8 cellular contexts compared by ENCODE assay signal in genomic region chr9:93098236-93098946, GRCh38. TPM values are rescaled to one million over a fixed set of nuclear protein-coding genes. Genes with fewer than 3 reads are reported as not detected.
DNase-seq lines count a peak whose midpoint lies in the region; ATAC-seq, FAIRE-seq and TF ChIP-seq lines count a peak whose summit lies in the region.

No MANE protein-coding gene starts in this region.

- TF ChIP-seq POLR2A in GM12891 (IDR thresholded peaks at IDR 0.05; ENCODE audit: low read depth, low read length): no peak

- peak; percentile 78 for FAIRE-seq in GM12891 (lab: Jason Lieb, UNC)

- DNase-seq in GM12891 (ENCODE audit: insufficient read length, low spot score) (no peak), SW 1271 (lab: John Stamatoyannopoulos, UW) (peak; percentile 89 to 92), amniotic epithelial cell (ENCODE audit: low read depth) (peak; percentile 96), left cardiac atrium (peak; percentile 94), renal cortical epithelial cell (ENCODE audit: low read depth) (peak; percentile 95), DMS114 treated with DMSO at 0.1 percent for 48 hours (lab: John Stamatoyannopoulos, UW; ENCODE audit: unreplicated experiment) (no peak)

- intact Hi-C loops in left cardiac atrium (cut with DNase I): no loop called here

- ATAC-seq in left cardiac atrium (peak; percentile 20 to 52), GM21717 (IDR thresholded peaks at IDR 0.05; ENCODE audit: unreplicated experiment) (no peak), GM21786 (IDR thresholded peaks at IDR 0.05; ENCODE audit: unreplicated experiment) (no peak)

TF ChIP-seq in GM12891, 5 proteins besides CTCF, POLR2A, EP300 and RAD21:
- TF ChIP-seq POU2F2 (IDR thresholded peaks at IDR 0.05; ENCODE audit: low read depth, low read length) (no peak), POLR2AphosphoS5 (IDR thresholded peaks at IDR 0.05; ENCODE audit: low read depth, low read length) (no peak), SPI1 (IDR thresholded peaks at IDR 0.05; ENCODE audit: low read depth, low read length) (no peak), PAX5 (IDR thresholded peaks at IDR 0.05; ENCODE audit: insufficient read depth, low read length, severe bottlenecking) (no peak), TAF1 (IDR thresholded peaks at IDR 0.05; ENCODE audit: low read depth, low read length) (no peak)

RNA-seq across cellular contexts. Expression of gene CARD19, which starts 2.4 kb away (rescaled TPM):
- polyA plus RNA-seq in GM12891 (2012; ENCODE audit: low read depth, missing spikeins): 10.7 TPM
- total RNA-seq in left cardiac atrium (10 to 100 TPM; 20.2 to 26.3 TPM), renal cortical epithelial cell (38.0 and 71.7 TPM in 2 replicates)

RNA-seq across cellular contexts. Expression of gene NINJ1, which starts 35.7 kb away (rescaled TPM):
- polyA plus RNA-seq in GM12891 (2012; ENCODE audit: low read depth, missing spikeins): 26.6 TPM
- total RNA-seq in left cardiac atrium (10 to 100 TPM; 38.4 to 45.9 TPM), renal cortical epithelial cell (35.1 and 81.8 TPM in 2 replicates)

RNA-seq across cellular contexts. Expression of gene SUSD3, which starts 39.9 kb away (rescaled TPM):
- 15.6 TPM for polyA plus RNA-seq in GM12891 (2012; ENCODE audit: low read depth, missing spikeins)
- total RNA-seq in left cardiac atrium (1 to 10 TPM; 1.6 to 2.4 TPM), renal cortical epithelial cell (5.1 and 6.9 TPM in 2 replicates)

Comparison
In these comparisons a context has a peak if more than half of its experiments do, and no peak if none do; other contexts are left out.
1. DNase-seq: peak in SW 1271 (2 of 2), amniotic epithelial cell (single experiment), left cardiac atrium (single experiment) and renal cortical epithelial cell (single experiment); none in GM12891 (single experiment) and DMS114 treated with DMSO at 0.1 percent for 48 hours (single experiment).
2. ATAC-seq: peak in left cardiac atrium (2 of 2); none in GM21717 (single experiment) and GM21786 (single experiment).